ENCODE assay signal across 1 cellular context in genomic region chr18:55452123-55452611, GRCh38.
TF ChIP-seq lines count a peak whose summit lies in the region.

No MANE protein-coding gene starts in this region.

TF ChIP-seq in WTC11, 78 proteins besides CTCF, POLR2A, EP300 and RAD21 (continued from another document):
- TF ChIP-seq PREB (CRISPR knock-in tag; IDR thresholded peaks at IDR 0.05; ENCODE audit: borderline replicate concordance) (no peak), ZNF671 (CRISPR knock-in tag; IDR thresholded peaks at IDR 0.05) (no peak), TEAD4 (CRISPR knock-in tag; IDR thresholded peaks at IDR 0.05) (no peak), PRDM15 (CRISPR knock-in tag; IDR thresholded peaks at IDR 0.05) (no peak), GABPB1 (CRISPR knock-in tag; IDR thresholded peaks at IDR 0.05) (no peak), AFF4 (CRISPR knock-in tag; IDR thresholded peaks at IDR 0.05; ENCODE audit: borderline replicate concordance) (no peak), E2F5 (CRISPR knock-in tag; IDR thresholded peaks at IDR 0.05) (no peak), MXD4 (CRISPR knock-in tag; IDR thresholded peaks at IDR 0.05; ENCODE audit: borderline replicate concordance) (no peak)
